20 cellular contexts compared by ENCODE assay signal in genomic region chr17:45904886-45905285, GRCh38.
"Had no signal": no experiment of that assay in that cellular context is flagged by ENCODE, and none has a peak within 500 bp of the region (broad histone marks: within the 10 kb centered on the region; RNA-seq: fewer than 3 reads in every experiment).

No MANE protein-coding gene starts in this region.

- H3K4me3 Mint-ChIP-seq: activated CD4-positive, alpha-beta T cell treated with anti-CD3 and anti-CD28 coated beads, Interleukin-2, amount 10 ng/mL, durations not matched to agents 24 days and 14 days; activated CD8-positive, alpha-beta T cell treated with anti-CD3 and anti-CD28 coated beads for 36 hours; activated naive CD4-positive, alpha-beta T cell treated with anti-CD3 and anti-CD28 coated beads for 36 hours; activated T-cell treated with anti-CD3 and anti-CD28 coated beads, Interleukin-2, amount 50 U/mL, for 24 hours; memory B cell; neural crest cell; stimulated activated naive CD8-positive, alpha-beta T cell treated with anti-CD3 and anti-CD28 coated beads, Interleukin-15, amount 100 ng/mL, for 72 hours had no signal

- H3K27me3 ChIP-seq: colonic mucosa, vagina had no signal

- H3K27ac ChIP-seq: body of pancreas, colonic mucosa, prostate gland, skin epidermis, vagina had no signal

- H3K36me3 Mint-ChIP-seq: memory B cell had no signal

- H3K4me1 Mint-ChIP-seq: memory B cell, neural crest cell had no signal

- H3K36me3 ChIP-seq: colonic mucosa, prostate gland, vagina had no signal

- H3K27ac Mint-ChIP-seq: activated CD4-positive, alpha-beta T cell treated with anti-CD3 and anti-CD28 coated beads, Interleukin-2, amount 10 ng/mL, durations not matched to agents 24 days and 14 days; activated CD8-positive, alpha-beta T cell treated with anti-CD3 and anti-CD28 coated beads for 36 hours; activated naive CD4-positive, alpha-beta T cell treated with anti-CD3 and anti-CD28 coated beads for 36 hours; activated T-cell treated with anti-CD3 and anti-CD28 coated beads, Interleukin-2, amount 50 U/mL, for 24 hours; memory B cell; stimulated activated naive CD8-positive, alpha-beta T cell treated with anti-CD3 and anti-CD28 coated beads, Interleukin-15, amount 100 ng/mL, for 72 hours had no signal

- H3K9me3 Mint-ChIP-seq: activated CD4-positive, alpha-beta T cell treated with anti-CD3 and anti-CD28 coated beads, Interleukin-2, amount 10 ng/mL, durations not matched to agents 24 days and 14 days; activated CD8-positive, alpha-beta T cell treated with anti-CD3 and anti-CD28 coated beads for 36 hours; activated naive CD4-positive, alpha-beta T cell treated with anti-CD3 and anti-CD28 coated beads for 36 hours; activated T-cell treated with anti-CD3 and anti-CD28 coated beads, Interleukin-2, amount 50 U/mL, for 24 hours; memory B cell; neural crest cell; stimulated activated naive CD8-positive, alpha-beta T cell treated with anti-CD3 and anti-CD28 coated beads, Interleukin-15, amount 100 ng/mL, for 72 hours had no signal

- H3K4me1 ChIP-seq: colonic mucosa, prostate gland had no signal

- DNase-seq: activated CD4-positive, alpha-beta T cell treated with anti-CD3 and anti-CD28 coated beads, Interleukin-2, amount 10 ng/mL, durations not matched to agents 24 days and 14 days; activated naive CD4-positive, alpha-beta T cell treated with anti-CD3 and anti-CD28 coated beads for 36 hours; activated T-cell treated with anti-CD3 and anti-CD28 coated beads, Interleukin-2, amount 50 U/mL, for 24 hours; body of pancreas; caudate nucleus; colonic mucosa; erythroblast; foreskin melanocyte; head of caudate nucleus; kidney; right cardiac atrium; stimulated activated CD4-positive, alpha-beta T cell treated with anti-CD3 and anti-CD28 coated beads, Interleukin-2, amount 100 ng/mL, for 48 hours; stimulated activated naive CD8-positive, alpha-beta T cell treated with anti-CD3 and anti-CD28 coated beads, Interleukin-15, amount 100 ng/mL, for 72 hours; trophoblast cell had no signal

- H3K4me3 ChIP-seq: body of pancreas, colonic mucosa, prostate gland, skin epidermis, vagina had no signal

- ATAC-seq: activated CD8-positive, alpha-beta T cell treated with anti-CD3 and anti-CD28 coated beads for 36 hours; body of pancreas; right cardiac atrium; stimulated activated naive CD8-positive, alpha-beta T cell treated with anti-CD3 and anti-CD28 coated beads, Interleukin-15, amount 100 ng/mL, for 72 hours had no signal

- H3K9me3 ChIP-seq: body of pancreas, colonic mucosa, prostate gland, vagina had no signal
